9 cellular contexts compared by ENCODE assay signal in the genomic region with DNA sequence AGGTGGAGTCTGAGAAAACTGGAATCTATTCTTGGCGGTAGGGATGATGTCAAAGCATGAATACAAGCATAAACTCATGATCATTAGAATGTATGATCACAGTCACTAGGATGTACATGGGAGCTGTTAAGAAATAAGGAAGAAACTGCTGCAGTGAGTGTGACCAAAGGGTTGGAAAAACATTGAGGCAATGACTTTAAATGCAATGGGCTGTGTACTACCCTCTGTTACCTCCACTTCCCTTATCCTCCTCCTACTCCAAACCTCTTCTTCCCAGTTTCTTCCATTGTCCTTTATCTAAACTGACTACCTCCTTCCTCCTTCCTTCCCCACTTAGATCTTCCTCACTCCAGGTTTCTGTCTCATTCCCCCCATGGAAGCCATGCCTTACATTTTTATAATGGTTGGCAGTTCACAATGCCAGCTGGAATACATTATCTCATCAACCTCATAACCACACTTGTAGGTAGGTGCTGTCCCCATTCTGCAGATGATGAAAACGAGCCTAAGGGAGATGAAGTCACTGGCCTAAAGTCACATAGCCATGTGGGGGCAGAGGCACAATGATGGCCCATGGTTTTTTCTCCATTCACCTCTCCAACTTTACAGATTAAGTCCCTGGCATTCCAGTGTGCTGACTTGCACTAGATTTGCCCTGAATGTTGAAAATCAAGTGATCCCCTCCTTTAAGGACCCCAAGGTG. TPM values are rescaled to one million over a fixed set of nuclear protein-coding genes. Genes with fewer than 3 reads are reported as not detected.
"Had no signal": no experiment of that assay in that cellular context is flagged by ENCODE, and none has a peak within 500 bp of the region (broad histone marks: within the 10 kb centered on the region; RNA-seq: fewer than 3 reads in every experiment).

No MANE protein-coding gene starts in this region.

- ATAC-seq: naive thymus-derived CD8-positive, alpha-beta T cell; pancreas; Right ventricle myocardium inferior; sciatic nerve had no signal

- H3K36me3 Mint-ChIP-seq: naive thymus-derived CD8-positive, alpha-beta T cell had no signal

- DNase-seq: aorta; effector memory CD4-positive, alpha-beta T cell; foreskin melanocyte; kidney glomerular epithelial cell; mesenchymal stem cell; naive thymus-derived CD8-positive, alpha-beta T cell; pancreas had no signal

RNA-seq across cellular contexts. Expression of a gene that starts 22.0 kb away (rescaled TPM):
- total RNA-seq: naive thymus-derived CD8-positive, alpha-beta T cell had no signal
